ENCODE assay signal across 11 cellular contexts in genomic region chr16:20646171-20646570, GRCh38. TPM values are rescaled to one million over a fixed set of nuclear protein-coding genes. Genes with fewer than 3 reads are reported as not detected.
DNase-seq lines count a peak whose midpoint lies in the region; ATAC-seq, FAIRE-seq and TF ChIP-seq lines count a peak whose summit lies in the region.
"Not testable (repeated sequence)": the region's sequence is repeated elsewhere in the genome, so short reads cannot be mapped to it uniquely, and the experiment has no call there.
"Had no signal": no experiment of that assay in that cellular context is flagged by ENCODE, and none has a peak within 500 bp of the region (broad histone marks: within the 10 kb centered on the region; RNA-seq: fewer than 3 reads in every experiment).

No MANE protein-coding gene starts in this region.

- ATAC-seq in HepG2 = not testable (repeated sequence)

- H3K36me3 ChIP-seq in SJCRH30; HepG2 (replicated peaks in 1 of 2; ENCODE audit: control insufficient read depth in 1 of 2, insufficient read depth in 2 of 2, low read length in 2 of 2): not testable (repeated sequence)

- H3K9me3 ChIP-seq in SJCRH30 (replicated peaks); HepG2 (ENCODE audit: low read length): not testable (repeated sequence)

- H4K20me1 ChIP-seq in HepG2 (ENCODE audit: insufficient read depth, low read length) = not testable (repeated sequence)

- POLR2A ChIA-PET in HepG2 (lab: Yijun Ruan, JAX) = not testable (repeated sequence)

- not testable (repeated sequence) for TF ChIP-seq RAD21 in HepG2 (CRISPR knock-in tag; IDR thresholded peaks at IDR 0.05)

- H2AFZ ChIP-seq in HepG2 (ENCODE audit: low read length) = not testable (repeated sequence)

- H3K4me1 Mint-ChIP-seq in type B pancreatic cell (ENCODE audit: unreplicated experiment) = not testable (repeated sequence)

- H3K79me2 ChIP-seq in HepG2 (ENCODE audit: insufficient read depth, low read length) = not testable (repeated sequence)

- not testable (repeated sequence) for FAIRE-seq in HepG2 (lab: Jason Lieb, UNC)

- H3K9me3 Mint-ChIP-seq in type B pancreatic cell = not testable (repeated sequence)

- not testable (repeated sequence) for H3K4me3 Mint-ChIP-seq in type B pancreatic cell

- CTCF ChIA-PET in HepG2 (lab: Yijun Ruan, JAX; ENCODE audit: low intra/inter-chr PET ratio, low total read pairs) = not testable (repeated sequence)

- in situ Hi-C loops in HepG2 (cut with HindIII; ENCODE audit: extremely low pct_ligation_motif_present, low pct_unique_long_range_greater_than_20kb) = not testable (repeated sequence)

- BruUV-seq in HepG2 (replicated peaks; lab: Mats Ljungman, UMichigan) = not testable (repeated sequence)

- not testable (repeated sequence) for TF ChIP-seq CTCF in HepG2 (CRISPR knock-in tag; IDR thresholded peaks at IDR 0.05); type B pancreatic cell (conservative IDR thresholded peaks at IDR 0.05)

- WGBS in HepG2 (ENCODE audit: low lambda C conversion rate) = 0% methylated on average over 3 of the region's 3 CpGs

- not testable (repeated sequence) for H3K4me3 ChIP-seq in SJCRH30; HepG2 (replicated peaks in 1 of 3; ENCODE audit: insufficient read depth in 1 of 3, low read depth in 2 of 3, low read length in 3 of 3)

- H3K27me3 Mint-ChIP-seq in type B pancreatic cell = not testable (repeated sequence)

- H3K4me1 ChIP-seq in SJCRH30 = not testable (repeated sequence)
- H3K4me1 ChIP-seq in HepG2 (ENCODE audit: insufficient read depth, low read length) = peaks cover 17% of the 10 kb centered on the region; the same call in 1 of the 2 replicates

- not testable (repeated sequence) for H3K36me3 Mint-ChIP-seq in type B pancreatic cell

- not testable (repeated sequence) for H3K4me2 ChIP-seq in HepG2 (ENCODE audit: low read depth, low read length)

- intact Hi-C loops in HepG2 (cut with micrococcal nuclease; ENCODE audit: unreplicated experiment) = not testable (repeated sequence)

- H3K27me3 ChIP-seq in SJCRH30; HepG2 (ENCODE audit: control insufficient read depth in 1 of 2, insufficient read depth in 2 of 2, low read length in 2 of 2): not testable (repeated sequence)

- not testable (repeated sequence) for TF ChIP-seq POLR2A in HepG2 (IDR thresholded peaks at IDR 0.05; ENCODE audit: insufficient read depth in 1 of 2, low read depth in 2 of 2, low read length in 2 of 2)

- TF ChIP-seq EP300 in HepG2 (IDR thresholded peaks at IDR 0.05; ENCODE audit: low read depth in 2 of 2, low read length in 2 of 2); HepG2 (CRISPR knock-in tag; IDR thresholded peaks at IDR 0.05; ENCODE audit: borderline replicate concordance): not testable (repeated sequence)

- H3K9ac ChIP-seq in HepG2 (ENCODE audit: insufficient read depth, low read depth, low read length) = not testable (repeated sequence)

- H3K27ac Mint-ChIP-seq in type B pancreatic cell = peak overlapping the region; percentile 61

- DNase-seq in SJCRH30 = peak in 1 of 2 experiments; percentile 41
- DNase-seq in HepG2 (ENCODE audit: low spot score); type B pancreatic cell (ENCODE audit: extremely low spot score, unreplicated experiment): not testable (repeated sequence)

- peak overlapping the region; percentile 85 for H3K27ac ChIP-seq in SJCRH30
- H3K27ac ChIP-seq in HepG2 (ENCODE audit: extremely low read length, insufficient read depth, low read length) = not testable (repeated sequence)

TF ChIP-seq in HepG2, 621 proteins besides CTCF, POLR2A, EP300 and RAD21:
- TF ChIP-seq HNRNPL (IDR thresholded peaks at IDR 0.05; ENCODE audit: low read depth, low read length) (0 out of 2 replicates have a peak, but pooled peaks have one; percentile 43), FOSL2 (CRISPR knock-in tag; IDR thresholded peaks at IDR 0.05) (peak; percentile 66), HIC2 (CRISPR knock-in tag; IDR thresholded peaks at IDR 0.05; ENCODE audit: low read depth) (peak; percentile 91; the same call in 1 of the 2 replicates), HNF4A (CRISPR knock-in tag; IDR thresholded peaks at IDR 0.05) (0 out of 2 replicates have a peak, but pooled peaks have one; percentile 13)

RNA-seq across cellular contexts. Expression of gene ACSM1, which starts 51.3 kb away (rescaled TPM):
- total RNA-seq in SJCRH30 (2014; rRNA removed; shearing (Covaris generic)) = 0.08 and 0.14 TPM in 2 replicates
- total RNA-seq in HepG2 (2016; rRNA removed; fragmentation: Illumina TruSeq; extraction: Trizol) (0.71 and 1.1 TPM in 2 replicates), type B pancreatic cell (ENCODE audit: low replicate concordance) (0.36 TPM in 1 of 2 replicates, not detected in the other)
- 0.26 and 0.91 TPM in 2 replicates for total RNA-seq in HepG2 (2016; cell fraction: cytosol; rRNA removed; fragmentation: Illumina TruSeq; extraction: Trizol; ENCODE audit: low read depth)
- 0.80 and 0.82 TPM in 2 replicates for total RNA-seq in HepG2 (2016; cell fraction: insoluble cytoplasmic fraction; rRNA removed; fragmentation: Illumina TruSeq; extraction: Trizol)
- total RNA-seq in HepG2 (2016; cell fraction: membrane; rRNA removed; fragmentation: Illumina TruSeq; extraction: Trizol) = 0.69 and 0.80 TPM in 2 replicates
- 1.1 and 1.6 TPM in 2 replicates for total RNA-seq in HepG2 (2016; cell fraction: nucleus; rRNA removed; fragmentation: Illumina TruSeq; extraction: Trizol)
- 0.73 and 0.77 TPM in 2 replicates for polyA plus RNA-seq in HepG2 (2011; rRNA removed)
- polyA plus RNA-seq in HepG2 (2011; cell fraction: cytosol; rRNA removed) = 0.44 and 0.97 TPM in 2 replicates
- 0.40 and 1.1 TPM in 2 replicates for polyA plus RNA-seq in HepG2 (2011; cell fraction: nucleus; rRNA removed)
- polyA plus RNA-seq in HepG2 (2012) = 0.68 and 0.71 TPM in 2 replicates
- polyA plus RNA-seq in HepG2 (2016; cell fraction: cytosol; fragmentation: Illumina TruSeq; extraction: Trizol; ENCODE audit: low read depth) = 0.17 and 0.42 TPM in 2 replicates
- 0.75 and 0.91 TPM in 2 replicates for polyA plus RNA-seq in HepG2 (2016; cell fraction: insoluble cytoplasmic fraction; fragmentation: Illumina TruSeq; extraction: Trizol; ENCODE audit: low read depth)
- 0.35 and 0.45 TPM in 2 replicates for polyA plus RNA-seq in HepG2 (2016; cell fraction: membrane; fragmentation: Illumina TruSeq; extraction: Trizol; ENCODE audit: low read depth)
- polyA plus RNA-seq in HepG2 (2016; cell fraction: nucleus; fragmentation: Illumina TruSeq; extraction: Trizol; ENCODE audit: insufficient read depth, low read depth) = 0.93 and 1.4 TPM in 2 replicates
- 0.84 TPM in 1 of 2 replicates, not detected in the other for polyA minus RNA-seq in HepG2 (2011; rRNA and poly(A)+ RNA removed; ENCODE audit: low replicate concordance)
- polyA minus RNA-seq in HepG2 (2011; cell fraction: cytosol; rRNA and poly(A)+ RNA removed) = 0.30 TPM in 1 of 2 replicates, not detected in the other
- 0.77 and 0.87 TPM in 2 replicates for polyA minus RNA-seq in HepG2 (2011; cell fraction: nucleus; rRNA and poly(A)+ RNA removed)
- total RNA-seq: A172; A673; Caco-2; CD4-positive, CD25-positive, alpha-beta regulatory T cell; Daoy had no signal
- polyA plus RNA-seq: A549, AG04450, BJ had no signal
